In the genomic region with DNA sequence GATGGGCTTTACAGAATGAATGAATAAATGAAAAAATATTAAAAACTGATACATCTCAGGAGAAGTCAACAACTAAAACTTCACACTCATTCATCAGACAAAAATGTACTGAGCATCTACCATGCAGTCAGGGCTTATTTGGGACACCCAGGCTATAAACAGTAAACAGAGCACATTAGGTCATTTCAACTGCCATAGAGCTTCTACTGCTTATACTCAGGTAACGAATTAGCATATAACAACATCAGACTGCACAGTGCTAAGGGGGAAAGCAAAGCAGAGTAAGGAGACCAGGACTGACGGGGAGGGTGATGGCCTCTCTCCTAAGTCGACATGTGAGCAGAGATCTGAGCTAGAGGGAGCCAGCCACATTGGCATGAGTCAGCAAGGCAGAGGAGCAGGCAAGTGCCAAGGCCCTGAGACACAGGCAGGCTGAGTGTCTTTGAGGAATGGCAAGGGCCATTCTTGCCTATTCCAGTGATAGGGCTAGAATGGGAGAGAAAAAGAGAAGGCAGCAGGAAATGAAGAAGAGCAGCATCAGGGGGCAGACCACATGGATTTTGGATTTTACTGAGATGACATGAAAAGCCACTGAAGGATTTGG, we compare ENCODE assay signal across 16 cellular contexts.
A peak's percentile ranks its signal among the peaks of the same experiment; 100 is the strongest.
DNase-seq lines count a peak whose midpoint lies in the region; ATAC-seq, FAIRE-seq and TF ChIP-seq lines count a peak whose summit lies in the region.
"Had no signal": no experiment of that assay in that cellular context is flagged by ENCODE, and none has a peak within 500 bp of the region (broad histone marks: within the 10 kb centered on the region; RNA-seq: fewer than 3 reads in every experiment).

No MANE protein-coding gene starts in this region.

- H3K27ac ChIP-seq in right cardiac atrium (ENCODE audit: low read length) (no peak overlapping the region), SJSA1 (no peak overlapping the region), foreskin keratinocyte (no peak overlapping the region), smooth muscle cell (ENCODE audit: low read depth) (no peak overlapping the region)
- H3K27ac ChIP-seq: neutrophil, vagina had no signal

- WGBS in right cardiac atrium, result 91% methylated on average over 3 of the region's 3 CpGs
- WGBS in smooth muscle cell (ENCODE audit: low lambda C conversion rate), result 60% methylated on average over 3 of the region's 3 CpGs

- no peak for FAIRE-seq in urothelium cell line (lab: Jason Lieb, UNC)
- FAIRE-seq: colon had no signal

- H3K4me3 ChIP-seq in right cardiac atrium (ENCODE audit: low read length) (no peak overlapping the region), SJSA1 (no peak overlapping the region), smooth muscle cell (no peak overlapping the region)
- H3K4me3 ChIP-seq: vagina had no signal

- peak; percentile 53 for ATAC-seq in left ventricle myocardium superior
- no peak for ATAC-seq in right cardiac atrium
- ATAC-seq in foreskin keratinocyte, result peak; percentile 73
- ATAC-seq in HG02884 (IDR thresholded peaks at IDR 0.05; ENCODE audit: unreplicated experiment), result no peak
- ATAC-seq in GM18502 (IDR thresholded peaks at IDR 0.05; ENCODE audit: poor library complexity, unreplicated experiment), result no peak
- ATAC-seq: activated CD8-positive, alpha-beta T cell treated with anti-CD3 and anti-CD28 coated beads for 36 hours had no signal

- H3K27me3 ChIP-seq in right cardiac atrium (ENCODE audit: control insufficient read depth, insufficient read depth), result no peaks in the 10 kb centered on the region
- no peaks in the 10 kb centered on the region for H3K27me3 ChIP-seq in SJSA1 (replicated peaks)
- H3K27me3 ChIP-seq in foreskin keratinocyte, result no peaks in the 10 kb centered on the region
- no peaks in the 10 kb centered on the region for H3K27me3 ChIP-seq in smooth muscle cell (ENCODE audit: low read depth)
- H3K27me3 ChIP-seq: neutrophil, vagina had no signal

- H3K36me3 ChIP-seq in SJSA1, result no peaks in the 10 kb centered on the region
- no peaks in the 10 kb centered on the region for H3K36me3 ChIP-seq in smooth muscle cell (ENCODE audit: low read depth)
- H3K36me3 ChIP-seq: neutrophil, vagina had no signal

- H3K9ac ChIP-seq in smooth muscle cell (ENCODE audit: low read depth), result no peak overlapping the region

- no peaks in the 10 kb centered on the region for H3K79me2 ChIP-seq in smooth muscle cell (ENCODE audit: low read depth)

- intact Hi-C loops in left ventricle myocardium superior (cut with micrococcal nuclease) (no loop called here), right cardiac atrium (cut with DNase I) (no loop called here)

- peaks cover 5% of the 10 kb centered on the region for H3F3A ChIP-seq in smooth muscle cell (ENCODE audit: low read depth)

- TF ChIP-seq CTCF in foreskin keratinocyte (conservative IDR thresholded peaks at IDR 0.05) (peak; percentile 21), smooth muscle cell (IDR thresholded peaks at IDR 0.05; ENCODE audit: borderline replicate concordance, insufficient read depth, poor library complexity, severe bottlenecking) (no peak)

- no peaks in the 10 kb centered on the region for H4K20me1 ChIP-seq in smooth muscle cell (ENCODE audit: low read depth)

- no peak overlapping the region for H3K4me2 ChIP-seq in smooth muscle cell

- H3K4me1 ChIP-seq in right cardiac atrium (ENCODE audit: control insufficient read depth, insufficient read depth, low read length), result peaks cover under 1% of the 10 kb centered on the region
- peaks cover 23% of the 10 kb centered on the region for H3K4me1 ChIP-seq in SJSA1 (replicated peaks)
- peaks cover 19% of the 10 kb centered on the region for H3K4me1 ChIP-seq in foreskin keratinocyte
- peaks cover 2% of the 10 kb centered on the region for H3K4me1 ChIP-seq in smooth muscle cell (ENCODE audit: low read depth)

- H2AFZ ChIP-seq in smooth muscle cell (ENCODE audit: low read depth), result no peak overlapping the region

- H3K9me3 ChIP-seq in right cardiac atrium (ENCODE audit: control insufficient read depth, low read length), result no peaks in the 10 kb centered on the region
- no peaks in the 10 kb centered on the region for H3K9me3 ChIP-seq in SJSA1 (replicated peaks)
- no peaks in the 10 kb centered on the region for H3K9me3 ChIP-seq in smooth muscle cell (replicated peaks; ENCODE audit: low read depth)
- H3K9me3 ChIP-seq: neutrophil, vagina had no signal

- no peak for DNase-seq in left ventricle myocardium superior
- no peak for DNase-seq in right cardiac atrium
- DNase-seq in SJSA1 (ENCODE audit: low read depth in 1 of 2, low spot score in 2 of 2), result peak; percentile 43 to 51
- peak in 1 of 2 donors; percentile 29 for DNase-seq in foreskin keratinocyte
- peak; percentile 27 for DNase-seq in urothelium cell line (ENCODE audit: low spot score)
- no peak for DNase-seq in smooth muscle cell (lab: John Stamatoyannopoulos, UW; ENCODE audit: unreplicated experiment)
- DNase-seq: activated CD8-positive, alpha-beta T cell treated with anti-CD3 and anti-CD28 coated beads for 36 hours; activated naive CD4-positive, alpha-beta T cell treated with Interleukin-2 at 50 U/mL for 16 hours; foreskin melanocyte; left cardiac atrium; MM.1S had no signal

Comparison
In these comparisons a context has a peak if more than half of its experiments do, and no peak if none do; other contexts are left out.
1. ATAC-seq: peak in left ventricle myocardium superior (single experiment) and foreskin keratinocyte (single experiment); none in right cardiac atrium (0 of 2), HG02884 (single experiment) and GM18502 (single experiment).
2. DNase-seq: peak in SJSA1 (2 of 2) and urothelium cell line (single experiment); none in left ventricle myocardium superior (single experiment), right cardiac atrium (0 of 3) and smooth muscle cell (single experiment).